ENCODE assay signal across 18 cellular contexts in the genomic region with DNA sequence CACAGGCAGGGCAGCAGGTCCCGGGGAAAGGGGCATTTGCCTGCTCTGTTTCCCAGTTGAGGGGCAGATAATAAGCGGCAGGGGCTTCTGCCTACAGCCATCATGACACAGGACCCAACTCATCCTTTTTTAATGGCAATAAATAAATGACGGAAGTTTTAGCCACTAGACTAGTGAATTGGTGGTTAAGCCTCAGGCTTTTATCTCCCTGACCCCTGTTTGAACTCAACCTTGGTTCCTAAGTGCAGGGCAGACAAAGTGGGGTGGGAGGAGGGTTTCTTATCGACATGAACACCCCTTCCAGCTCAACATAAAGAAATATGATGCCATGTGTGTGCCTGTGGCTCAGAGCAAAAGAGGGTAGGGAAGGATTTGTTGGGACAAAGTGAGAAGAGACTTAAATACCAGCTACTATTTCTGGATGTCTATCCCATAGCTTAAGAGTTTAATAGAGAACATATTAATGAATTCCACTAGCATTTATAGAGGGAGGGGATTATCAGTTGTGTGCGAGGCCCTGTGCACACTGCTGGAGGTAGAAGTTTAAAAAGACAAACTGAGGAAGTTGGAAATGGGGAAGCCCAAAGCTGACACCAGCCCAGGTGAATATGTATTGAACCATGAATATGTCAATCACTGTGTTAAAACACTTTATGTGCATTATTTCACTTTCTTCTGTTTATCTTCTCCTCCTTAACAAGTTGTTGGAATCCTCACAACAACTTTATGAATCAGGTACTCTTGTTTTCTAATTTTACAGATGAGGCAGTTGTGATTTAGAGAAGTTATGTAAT.
DNase-seq lines count a peak whose midpoint lies in the region; ATAC-seq and TF ChIP-seq lines count a peak whose summit lies in the region.
"Had no signal": no experiment of that assay in that cellular context is flagged by ENCODE, and none has a peak within 500 bp of the region (broad histone marks: within the 10 kb centered on the region; RNA-seq: fewer than 3 reads in every experiment).

No MANE protein-coding gene starts in this region.

- no peak for TF ChIP-seq EP300 in sigmoid colon (IDR thresholded peaks at IDR 0.05)

- peak; percentile 64 for DNase-seq in CMK (ENCODE audit: low read depth)
- peak; percentile 64 for DNase-seq in OCI-M2 (lab: John Stamatoyannopoulos, UW; ENCODE audit: unreplicated experiment)
- DNase-seq in foreskin fibroblast, result peak in 1 of 2 donors; percentile 44
- no peak for DNase-seq in sigmoid colon
- DNase-seq in T-helper 9 cell, result no peak
- DNase-seq in NCI-H1092 treated with DMSO at 0.1 percent for 48 hours (lab: John Stamatoyannopoulos, UW), result no peak
- DNase-seq in NCI-H128 (lab: John Stamatoyannopoulos, UW; ENCODE audit: unreplicated experiment), result no peak
- DNase-seq: activated CD4-positive, alpha-beta T cell treated with anti-CD3 and anti-CD28 coated beads, Interleukin-2, amount 10 ng/mL, durations not matched to agents 24 days and 14 days; activated naive CD4-positive, alpha-beta T cell treated with anti-CD3 and anti-CD28 coated beads for 36 hours; DMS79 treated with DMSO at 0.1 percent for 48 hours; islet precursor cell; NCI-H187 treated with DMSO at 0.1 percent for 48 hours; NCI-H510A had no signal

- WGBS in sigmoid colon, 2 donors, result 22 to 33% methylated on average over 5 of the region's 5 CpGs

- no peaks in the 10 kb centered on the region for H3K9me3 ChIP-seq in sigmoid colon
- H3K9me3 ChIP-seq: A549, body of pancreas, SJSA1 had no signal

- no peak for TF ChIP-seq POLR2A in sigmoid colon (IDR thresholded peaks at IDR 0.05)

- no peak for ATAC-seq in GM21526 (IDR thresholded peaks at IDR 0.05; ENCODE audit: low FRiP score, unreplicated experiment)
- ATAC-seq: A549, body of pancreas had no signal

- peak overlapping the region in 3 of 4 donors; percentile 47 to 62 (median 56) for H3K27ac ChIP-seq in sigmoid colon
- H3K27ac ChIP-seq: A549, SJSA1 had no signal

- TF ChIP-seq CTCF in foreskin fibroblast (IDR thresholded peaks at IDR 0.05; ENCODE audit: low read depth, low read length) (no peak), sigmoid colon (IDR thresholded peaks at IDR 0.05) (no peak)

- peak overlapping the region; percentile 33 to 53 for H3K4me3 ChIP-seq in foreskin fibroblast (ENCODE audit: low read depth in 1 of 2, low read length in 2 of 2)
- H3K4me3 ChIP-seq in sigmoid colon, result peak overlapping the region in 2 of 4 donors; percentile 23 to 25
- H3K4me3 ChIP-seq: A549, body of pancreas, SJSA1, skin epidermis had no signal

- no peaks in the 10 kb centered on the region for H3K36me3 ChIP-seq in sigmoid colon
- H3K36me3 ChIP-seq: SJSA1 had no signal

- intact Hi-C loops in sigmoid colon (cut with DNase I), result no loop called here

- H3K4me1 ChIP-seq in sigmoid colon, result peaks cover 0 to 16% (median 10%) of the 10 kb centered on the region in 4 donors
- H3K4me1 ChIP-seq: A549, body of pancreas, SJSA1 had no signal

- H3K27me3 ChIP-seq in sigmoid colon, result no peaks in the 10 kb centered on the region
- H3K27me3 ChIP-seq: body of pancreas, SJSA1 had no signal

Comparison
In these comparisons a context has a peak if more than half of its experiments do, and no peak if none do; other contexts are left out.
1. DNase-seq: peak in CMK (single experiment) and OCI-M2 (single experiment); none in sigmoid colon (single experiment), T-helper 9 cell (single experiment), NCI-H1092 treated with DMSO at 0.1 percent for 48 hours (single experiment) and NCI-H128 (single experiment).